Comparison of ENCODE assay signal across 15 cellular contexts in genomic region chr18:73986711-73987110, GRCh38.
"Had no signal": no experiment of that assay in that cellular context is flagged by ENCODE, and none has a peak within 500 bp of the region (broad histone marks: within the 10 kb centered on the region; RNA-seq: fewer than 3 reads in every experiment).

No MANE protein-coding gene starts in this region.

- H3K4me3 Mint-ChIP-seq: activated CD4-positive, alpha-beta memory T cell treated with anti-CD3 and anti-CD28 coated beads, Interleukin-2, amount 10 ng/mL, durations not matched to agents 7 days and 5 days; activated CD4-positive, alpha-beta T cell treated with anti-CD3 and anti-CD28 coated beads for 36 hours; activated T-cell treated with anti-CD3 and anti-CD28 coated beads, Interleukin-2, amount 50 U/mL, for 24 hours; naive B cell; stimulated activated memory B cell treated with anti-CD40 and anti-IgM and Interleukin-4, amounts not matched to agents 10 μg/mL and 1 μg/mL and 100 μg/mL, for 72 hours; T-cell had no signal

- H3K27me3 Mint-ChIP-seq: activated CD4-positive, alpha-beta T cell treated with anti-CD3 and anti-CD28 coated beads for 36 hours; activated T-cell treated with anti-CD3 and anti-CD28 coated beads, Interleukin-2, amount 50 U/mL, for 24 hours; naive B cell; stimulated activated memory B cell treated with anti-CD40 and anti-IgM and Interleukin-4, amounts not matched to agents 10 μg/mL and 1 μg/mL and 100 μg/mL, for 72 hours; T-cell had no signal

- H3K4me1 Mint-ChIP-seq: activated CD4-positive, alpha-beta memory T cell treated with anti-CD3 and anti-CD28 coated beads, Interleukin-2, amount 10 ng/mL, durations not matched to agents 7 days and 5 days; activated CD4-positive, alpha-beta T cell treated with anti-CD3 and anti-CD28 coated beads for 36 hours; naive B cell; stimulated activated memory B cell treated with anti-CD40 and anti-IgM and Interleukin-4, amounts not matched to agents 10 μg/mL and 1 μg/mL and 100 μg/mL, for 72 hours; T-cell had no signal

- H3K4me3 ChIP-seq: lung, pancreas, tibial artery had no signal

- H3K36me3 Mint-ChIP-seq: stimulated activated memory B cell treated with anti-CD40 and anti-IgM and Interleukin-4, amounts not matched to agents 10 μg/mL and 1 μg/mL and 100 μg/mL, for 72 hours; T-cell had no signal

- H3K27ac ChIP-seq: brain microvascular endothelial cell, pancreas, tibial artery had no signal

- H3K27ac Mint-ChIP-seq: activated CD4-positive, alpha-beta memory T cell treated with anti-CD3 and anti-CD28 coated beads, Interleukin-2, amount 10 ng/mL, durations not matched to agents 7 days and 5 days; activated CD4-positive, alpha-beta T cell treated with anti-CD3 and anti-CD28 coated beads for 36 hours; activated T-cell treated with anti-CD3 and anti-CD28 coated beads, Interleukin-2, amount 50 U/mL, for 24 hours; stimulated activated memory B cell treated with anti-CD40 and anti-IgM and Interleukin-4, amounts not matched to agents 10 μg/mL and 1 μg/mL and 100 μg/mL, for 72 hours; T-cell had no signal

- DNase-seq: activated CD4-positive, alpha-beta memory T cell treated with anti-CD3 and anti-CD28 coated beads, Interleukin-2, amount 10 ng/mL, durations not matched to agents 7 days and 5 days; activated CD4-positive, alpha-beta T cell treated with anti-CD3 and anti-CD28 coated beads for 36 hours; activated effector memory CD4-positive, alpha-beta T cell treated with Interleukin-2 at 50 U/mL for 16 hours; activated naive CD4-positive, alpha-beta T cell treated with anti-CD3 and anti-CD28 coated beads, Interleukin-2, amount 50 U/mL, for 16 hours; activated T-cell treated with anti-CD3 and anti-CD28 coated beads, Interleukin-2, amount 50 U/mL, for 24 hours; brain microvascular endothelial cell; effector CD8-positive, alpha-beta T cell; naive B cell; pancreas; stimulated activated CD4-positive, alpha-beta T cell treated with anti-CD3 and anti-CD28 coated beads, Interleukin-2, amount 100 ng/mL, for 48 hours; T-cell; T-helper 9 cell; tibial artery had no signal
